Comparison of ENCODE assay signal across 9 cellular contexts in genomic region chr15:44726136-44726535, GRCh38. TPM values are rescaled to one million over a fixed set of nuclear protein-coding genes. Genes with fewer than 3 reads are reported as not detected.
A peak's percentile ranks its signal among the peaks of the same experiment; 100 is the strongest.
DNase-seq lines count a peak whose midpoint lies in the region; ATAC-seq, FAIRE-seq and TF ChIP-seq lines count a peak whose summit lies in the region.
"Had no signal": no experiment of that assay in that cellular context is flagged by ENCODE, and none has a peak within 500 bp of the region (broad histone marks: within the 10 kb centered on the region; RNA-seq: fewer than 3 reads in every experiment).

No MANE protein-coding gene starts in this region.

- H3K9ac ChIP-seq in Loucy (ENCODE audit: low read depth, low read length, poor library complexity, severe bottlenecking) (peak overlapping the region; percentile 96), mucosa of rectum (ENCODE audit: low read depth in 1 of 2, low read length in 2 of 2) (peak overlapping the region; percentile 14 to 81)

- 76 to 78% methylated on average over 7 of the region's 7 CpGs for WGBS in pancreas, 2 donors

- H3K9me3 Mint-ChIP-seq in brain: no peaks in the 10 kb centered on the region

- no peak for FAIRE-seq in pancreas (lab: Jason Lieb, UNC)
- FAIRE-seq: urothelium cell line had no signal

- H3K4me2 ChIP-seq in Loucy (ENCODE audit: low read depth, low read length, poor library complexity, severe bottlenecking): peak overlapping the region; percentile 89

- no peak for ATAC-seq in GM21447 (IDR thresholded peaks at IDR 0.05; ENCODE audit: unreplicated experiment)
- no peak for ATAC-seq in pancreas
- ATAC-seq in HG03175 (IDR thresholded peaks at IDR 0.05; ENCODE audit: unreplicated experiment): no peak

- H3K4me1 ChIP-seq in Loucy (ENCODE audit: insufficient read depth, low read length, poor library complexity, severe bottlenecking) (peaks cover 56% of the 10 kb centered on the region), mucosa of rectum (ENCODE audit: control insufficient read depth in 2 of 2, insufficient read depth in 2 of 2, low read length in 2 of 2) (peaks cover 22 to 24% of the 10 kb centered on the region in 2 donors), pancreas (peaks cover 0 to 19% (median 0%) of the 10 kb centered on the region in 3 donors)

- no peaks in the 10 kb centered on the region for H3K9me2 ChIP-seq in Loucy (replicated peaks; ENCODE audit: low read depth, low read length)

- intact Hi-C loops in pancreas (cut with DNase I): no loop called here

- H4K20me1 ChIP-seq in Loucy (ENCODE audit: insufficient read depth, low read length, poor library complexity, severe bottlenecking): no peaks in the 10 kb centered on the region

- H3K27me3 ChIP-seq in Loucy (ENCODE audit: insufficient read depth, low read length, poor library complexity, severe bottlenecking): no peaks in the 10 kb centered on the region
- H3K27me3 ChIP-seq in mucosa of rectum (ENCODE audit: control insufficient read depth in 2 of 2, insufficient read depth in 2 of 2, low read length in 2 of 2): no peaks in the 10 kb centered on the region
- H3K27me3 ChIP-seq in pancreas: no peaks in the 10 kb centered on the region

- peaks cover under 1% of the 10 kb centered on the region for H3K36me3 Mint-ChIP-seq in brain

- TF ChIP-seq CTCF in AG10803 (conservative IDR thresholded peaks at IDR 0.05; ENCODE audit: low read length): no peak
- TF ChIP-seq CTCF in Loucy (conservative IDR thresholded peaks at IDR 0.05; ENCODE audit: low read length): no peak
- TF ChIP-seq CTCF in brain (conservative IDR thresholded peaks at IDR 0.05): no peak
- TF ChIP-seq CTCF in pancreas (IDR thresholded peaks at IDR 0.05): no peak

- H3K4me3 ChIP-seq in AG10803 (ENCODE audit: low read length) (peak overlapping the region; percentile 41), Loucy (ENCODE audit: low read length, poor library complexity, severe bottlenecking) (peak overlapping the region; percentile 70), mucosa of rectum (ENCODE audit: low read length in 2 of 2) (peak overlapping the region; percentile 12 to 70), pancreas (no peak overlapping the region)

- peaks cover 28% of the 10 kb centered on the region for H3K4me1 Mint-ChIP-seq in brain

- peaks cover 6% of the 10 kb centered on the region for H3F3A ChIP-seq in Loucy (ENCODE audit: low read depth)

- peaks cover 6% of the 10 kb centered on the region for H3K27me3 Mint-ChIP-seq in brain

- H3K27ac Mint-ChIP-seq in brain: peak overlapping the region in 3 of 5 experiments; percentile 53 to 97 (median 84)

- peak overlapping the region; percentile 21; the same call in 1 of the 2 replicates for H2AFZ ChIP-seq in Loucy (ENCODE audit: low read length)

- H3K79me2 ChIP-seq in Loucy (ENCODE audit: insufficient read depth, low read length): peaks cover 33% of the 10 kb centered on the region

- peak overlapping the region in 3 of 5 experiments; percentile 25 to 44 (median 30) for H3K4me3 Mint-ChIP-seq in brain

- H3K36me3 ChIP-seq in Loucy (ENCODE audit: insufficient read depth, low read length) (no peaks in the 10 kb centered on the region), mucosa of rectum (ENCODE audit: control insufficient read depth in 2 of 2, insufficient read depth in 2 of 2, low read length in 2 of 2) (no peaks in the 10 kb centered on the region), pancreas (no peaks in the 10 kb centered on the region)

- DNase-seq in AG10803 (ENCODE audit: low read depth) (peak; percentile 38), pancreas (no peak), DMS153 treated with DMSO at 0.1 percent for 48 hours (lab: John Stamatoyannopoulos, UW; ENCODE audit: unreplicated experiment) (no peak)

- H3K27ac ChIP-seq in mucosa of rectum (ENCODE audit: low read depth in 2 of 2, low read length in 2 of 2): peak overlapping the region; percentile 95 to 100
- H3K27ac ChIP-seq in pancreas: peak overlapping the region in 2 of 4 donors; percentile 96 to 97

- H3K9me3 ChIP-seq in Loucy (ENCODE audit: insufficient read depth, low read depth, low read length) (no peaks in the 10 kb centered on the region), mucosa of rectum (ENCODE audit: control insufficient read depth in 2 of 2, low read length in 2 of 2) (no peaks in the 10 kb centered on the region), pancreas (no peaks in the 10 kb centered on the region)

RNA-seq across cellular contexts. Expression of gene TRIM69, which starts 10.2 kb away (rescaled TPM):
- polyA plus RNA-seq in brain (ENCODE audit: insufficient read depth, low read depth, low replicate concordance) (39.7 TPM), pancreas (1 to 10 TPM; 4.3 to 5.7 TPM)
- 10 to 100 TPM in 1 of 6 donors, 1 to 10 TPM in 5; 2.4 to 15.8 (median 4.5) TPM for total RNA-seq in pancreas

RNA-seq across cellular contexts. Expression of gene B2M, which starts 14.8 kb away (rescaled TPM):
- polyA plus RNA-seq in brain (ENCODE audit: insufficient read depth, low read depth, low replicate concordance) (864 TPM), pancreas (1,000 to 10,000 TPM in 1 of 2 donors, 100 to 1,000 TPM in 1; 443 to 1,072 TPM)
- total RNA-seq in pancreas: 1,000 to 10,000 TPM in 2 of 6 donors, 100 to 1,000 TPM in 4; 209 to 1,305 (median 374) TPM

RNA-seq across cellular contexts. Expression of gene PATL2, which starts 15.0 kb away (rescaled TPM):
- polyA plus RNA-seq in brain (ENCODE audit: insufficient read depth, low read depth, low replicate concordance) (0.31 TPM), pancreas (1 to 10 TPM in 1 of 2 donors, under 1 TPM in 1; 0.80 to 1.6 TPM)
- under 1 TPM; 0.24 to 0.93 (median 0.45) TPM for total RNA-seq in pancreas

Comparison
In these comparisons a context has a peak if more than half of its experiments do, and no peak if none do; other contexts are left out.
1. H3K4me3 ChIP-seq: peak in AG10803 (single experiment), Loucy (single experiment) and mucosa of rectum (2 of 2); none in pancreas (0 of 4).